In the genomic region with DNA sequence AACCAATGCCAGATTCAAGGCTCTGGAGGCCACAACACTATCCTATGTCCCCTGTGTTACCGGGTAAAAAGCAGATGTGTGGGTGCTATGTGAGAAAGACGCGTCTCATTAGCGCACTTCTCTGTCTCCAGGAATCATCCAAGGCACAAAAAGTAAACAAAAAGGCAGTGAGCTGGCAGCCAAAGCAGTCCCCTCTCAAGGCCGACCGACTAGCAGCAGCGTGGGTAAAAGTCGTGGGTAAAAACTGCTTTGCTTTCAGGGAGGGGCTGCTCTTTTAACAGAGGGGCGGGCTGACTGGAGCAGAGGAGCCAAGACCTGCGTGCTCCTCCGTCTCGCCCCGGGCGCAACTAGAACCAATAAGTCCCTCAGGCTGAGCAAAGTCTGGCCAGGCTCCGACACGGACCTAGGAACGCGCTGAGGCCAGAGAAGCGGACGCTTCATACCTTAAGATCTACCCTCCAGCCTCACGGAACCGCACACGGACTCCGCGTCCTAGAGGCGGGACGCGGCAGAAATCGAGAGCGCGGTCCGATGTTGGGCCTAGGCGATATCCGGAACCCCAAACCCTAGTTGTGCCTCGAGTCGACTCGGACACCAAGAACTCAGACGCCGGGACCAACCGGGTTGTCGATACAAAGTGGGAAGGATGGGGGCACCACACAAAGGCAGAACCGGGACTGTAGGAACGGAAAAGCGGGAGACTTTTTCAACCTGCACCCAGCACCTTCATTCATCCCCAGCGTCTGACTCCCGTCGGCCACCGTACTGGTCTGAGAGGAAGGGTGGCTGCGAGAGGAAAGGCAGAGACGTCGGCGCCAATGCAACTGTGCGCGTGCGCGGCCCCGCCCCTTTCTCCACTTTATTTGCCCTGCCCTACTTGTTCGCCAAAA, we compare ENCODE assay signal across 1 cellular context.
TF ChIP-seq lines count a peak whose summit lies in the region.

A gene with protein sequence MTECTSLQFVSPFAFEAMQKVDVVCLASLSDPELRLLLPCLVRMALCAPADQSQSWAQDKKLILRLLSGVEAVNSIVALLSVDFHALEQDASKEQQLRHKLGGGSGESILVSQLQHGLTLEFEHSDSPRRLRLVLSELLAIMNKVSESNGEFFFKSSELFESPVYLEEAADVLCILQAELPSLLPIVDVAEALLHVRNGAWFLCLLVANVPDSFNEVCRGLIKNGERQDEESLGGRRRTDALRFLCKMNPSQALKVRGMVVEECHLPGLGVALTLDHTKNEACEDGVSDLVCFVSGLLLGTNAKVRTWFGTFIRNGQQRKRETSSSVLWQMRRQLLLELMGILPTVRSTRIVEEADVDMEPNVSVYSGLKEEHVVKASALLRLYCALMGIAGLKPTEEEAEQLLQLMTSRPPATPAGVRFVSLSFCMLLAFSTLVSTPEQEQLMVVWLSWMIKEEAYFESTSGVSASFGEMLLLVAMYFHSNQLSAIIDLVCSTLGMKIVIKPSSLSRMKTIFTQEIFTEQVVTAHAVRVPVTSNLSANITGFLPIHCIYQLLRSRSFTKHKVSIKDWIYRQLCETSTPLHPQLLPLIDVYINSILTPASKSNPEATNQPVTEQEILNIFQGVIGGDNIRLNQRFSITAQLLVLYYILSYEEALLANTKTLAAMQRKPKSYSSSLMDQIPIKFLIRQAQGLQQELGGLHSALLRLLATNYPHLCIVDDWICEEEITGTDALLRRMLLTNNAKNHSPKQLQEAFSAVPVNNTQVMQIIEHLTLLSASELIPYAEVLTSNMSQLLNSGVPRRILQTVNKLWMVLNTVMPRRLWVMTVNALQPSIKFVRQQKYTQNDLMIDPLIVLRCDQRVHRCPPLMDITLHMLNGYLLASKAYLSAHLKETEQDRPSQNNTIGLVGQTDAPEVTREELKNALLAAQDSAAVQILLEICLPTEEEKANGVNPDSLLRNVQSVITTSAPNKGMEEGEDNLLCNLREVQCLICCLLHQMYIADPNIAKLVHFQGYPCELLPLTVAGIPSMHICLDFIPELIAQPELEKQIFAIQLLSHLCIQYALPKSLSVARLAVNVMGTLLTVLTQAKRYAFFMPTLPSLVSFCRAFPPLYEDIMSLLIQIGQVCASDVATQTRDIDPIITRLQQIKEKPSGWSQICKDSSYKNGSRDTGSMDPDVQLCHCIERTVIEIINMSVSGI (minus strand): TSS at position 772 of the 890 bp plus-strand sequence. CDS start 1,338 bp downstream, outside the sequence.

TF ChIP-seq in GM12878, 131 proteins besides CTCF, POLR2A, EP300 and RAD21 (continued from another document):
- TF ChIP-seq CHD1 (IDR thresholded peaks at IDR 0.05; ENCODE audit: low read depth, low read length): 0 out of 2 replicates have a peak, but pooled peaks have one; percentile 76
- TF ChIP-seq FOS (IDR thresholded peaks at IDR 0.05; ENCODE audit: borderline replicate concordance, extremely low read depth, insufficient read length): no peak
- 0 out of 2 replicates have a peak, but pooled peaks have one; percentile 12 for TF ChIP-seq MEF2A (IDR thresholded peaks at IDR 0.05; ENCODE audit: insufficient read depth, low read depth, low read length)
- peak; percentile 5 for TF ChIP-seq SIX5 (IDR thresholded peaks at IDR 0.05; ENCODE audit: low read depth, low read length, severe bottlenecking)
- TF ChIP-seq ASH2L (IDR thresholded peaks at IDR 0.05; ENCODE audit: borderline replicate concordance, low read depth): 0 out of 2 replicates have a peak, but pooled peaks have one; percentile 76
TF ChIP-seq in GM12878: peak in this region for 58.
